17 cellular contexts compared by ENCODE assay signal in genomic region chr3:159632847-159633246, GRCh38.
"Had no signal": no experiment of that assay in that cellular context is flagged by ENCODE, and none has a peak within 500 bp of the region (broad histone marks: within the 10 kb centered on the region; RNA-seq: fewer than 3 reads in every experiment).

No MANE protein-coding gene starts in this region.

- H3K27me3 ChIP-seq: gastroesophageal sphincter, tibial artery had no signal

- H3K27ac ChIP-seq: gastroesophageal sphincter, tibial artery, VCaP had no signal

- H3K36me3 Mint-ChIP-seq: memory B cell; natural killer cell treated with Interleukin-12 subunit alpha and Interleukin-12 subunit beta and Interleukin-15 and Interleukin-18, amount 100 ng/mL, for 72 hours had no signal

- H3K9me3 ChIP-seq: gastroesophageal sphincter, tibial artery had no signal

- H3K36me3 ChIP-seq: gastroesophageal sphincter, tibial artery had no signal

- H3K4me1 ChIP-seq: gastroesophageal sphincter had no signal

- DNase-seq: activated CD4-positive, alpha-beta T cell treated with anti-CD3 and anti-CD28 coated beads, Interleukin-2, amount 50 U/mL, for 48 hours; activated naive CD4-positive, alpha-beta T cell treated with Interleukin-2 at 50 U/mL for 16 hours; anterior cingulate cortex; nucleus accumbens; posterior cingulate gyrus; right cardiac atrium; small intestine; stimulated activated CD4-positive, alpha-beta T cell treated with anti-CD3 and anti-CD28 coated beads, Interleukin-4, amount 100 ng/mL, for 24 hours; stimulated activated naive CD4-positive, alpha-beta T cell; T1000; tibial artery had no signal

- H3K9me3 Mint-ChIP-seq: activated T-helper 17 cell treated with anti-CD3 and anti-CD28 coated beads, Interleukin-2, amount 50 U/mL, for 72 hours; memory B cell had no signal

- H3K4me1 Mint-ChIP-seq: activated T-helper 17 cell treated with anti-CD3 and anti-CD28 coated beads, Interleukin-2, amount 50 U/mL, for 72 hours; memory B cell had no signal

- H3K4me3 Mint-ChIP-seq: activated T-helper 17 cell treated with anti-CD3 and anti-CD28 coated beads, Interleukin-2, amount 50 U/mL, for 72 hours; memory B cell; natural killer cell treated with Interleukin-12 subunit alpha and Interleukin-12 subunit beta and Interleukin-15 and Interleukin-18, amount 100 ng/mL, for 72 hours had no signal

- H3K27me3 Mint-ChIP-seq: memory B cell; natural killer cell treated with Interleukin-12 subunit alpha and Interleukin-12 subunit beta and Interleukin-15 and Interleukin-18, amount 100 ng/mL, for 72 hours had no signal

- ATAC-seq: activated T-helper 17 cell treated with anti-CD3 and anti-CD28 coated beads, Interleukin-2, amount 50 U/mL, for 72 hours; gastroesophageal sphincter; left lobe of liver; natural killer cell treated with Interleukin-12 subunit alpha and Interleukin-12 subunit beta and Interleukin-15 and Interleukin-18, amount 100 ng/mL, for 72 hours; right cardiac atrium had no signal

- H3K4me3 ChIP-seq: gastroesophageal sphincter, tibial artery had no signal

- H3K27ac Mint-ChIP-seq: activated T-helper 17 cell treated with anti-CD3 and anti-CD28 coated beads, Interleukin-2, amount 50 U/mL, for 72 hours; memory B cell; natural killer cell treated with Interleukin-12 subunit alpha and Interleukin-12 subunit beta and Interleukin-15 and Interleukin-18, amount 100 ng/mL, for 72 hours had no signal
